Comparison of ENCODE assay signal across 8 cellular contexts in genomic region chr1:3898994-3899775, GRCh38. TPM values are rescaled to one million over a fixed set of nuclear protein-coding genes. Genes with fewer than 3 reads are reported as not detected.
DNase-seq lines count a peak whose midpoint lies in the region; ATAC-seq, FAIRE-seq and TF ChIP-seq lines count a peak whose summit lies in the region.

No MANE protein-coding gene starts in this region.

- POLR2A ChIA-PET in activated CD4-positive, alpha-beta T cell treated with anti-CD3 and anti-CD28 coated beads for 36 hours (lab: Charles Lee) = interaction anchor here (1.6 kb wide), 1 partner anchor 42 kb away, joined by 4 read pairs; the partner anchor contains the start of genes CEP104 and DFFB

- peaks cover 31% of the 10 kb centered on the region for H3K36me3 Mint-ChIP-seq in activated CD4-positive, alpha-beta T cell treated with anti-CD3 and anti-CD28 coated beads for 36 hours (ENCODE audit: low read depth)

- 37 to 40% methylated on average over 11 of the region's 11 CpGs for WGBS in pancreas, 2 donors

- peaks cover 11% of the 10 kb centered on the region for H3K9me3 Mint-ChIP-seq in activated CD4-positive, alpha-beta T cell treated with anti-CD3 and anti-CD28 coated beads for 36 hours (ENCODE audit: low read depth)

- peaks cover 0 to 6% (median 0%) of the 10 kb centered on the region in 3 donors for H3K4me1 ChIP-seq in pancreas

- FAIRE-seq in pancreas (lab: Jason Lieb, UNC) = no peak

- TF ChIP-seq CTCF in epithelial cell of esophagus (IDR thresholded peaks at IDR 0.05; ENCODE audit: insufficient read depth, low read depth, low read length, missing control alignments) (peak; percentile 12), pancreas (IDR thresholded peaks at IDR 0.05) (no peak)

- no peak for DNase-seq in activated CD4-positive, alpha-beta T cell treated with anti-CD3 and anti-CD28 coated beads for 36 hours
- no peak for DNase-seq in activated CD4-positive, alpha-beta T cell treated with anti-CD3 and anti-CD28 coated beads, Interleukin-2, amount 50 U/mL, for 48 hours
- DNase-seq in RPMI7951 (ENCODE audit: low read depth) (peak; percentile 23), epithelial cell of esophagus (ENCODE audit: low read depth) (peak; percentile 10), pancreas (no peak), NCI-H2227 treated with DMSO at 0.1 percent for 48 hours (lab: John Stamatoyannopoulos, UW) (no peak)
- DNase-seq in stimulated activated CD4-positive, alpha-beta T cell treated with anti-CD3 and anti-CD28 coated beads, Interleukin-4, amount 100 ng/mL, for 4 hours = no peak

- peak overlapping the region; percentile 87 for H3K4me3 Mint-ChIP-seq in activated CD4-positive, alpha-beta T cell treated with anti-CD3 and anti-CD28 coated beads for 36 hours

- H3K36me3 ChIP-seq in pancreas = no peaks in the 10 kb centered on the region

- no peak for ATAC-seq in activated CD4-positive, alpha-beta T cell treated with anti-CD3 and anti-CD28 coated beads for 36 hours
- ATAC-seq in pancreas = no peak
- no peak for ATAC-seq in HG02571 (IDR thresholded peaks at IDR 0.05; ENCODE audit: unreplicated experiment)

- peaks cover 51% of the 10 kb centered on the region for H3K4me1 Mint-ChIP-seq in activated CD4-positive, alpha-beta T cell treated with anti-CD3 and anti-CD28 coated beads for 36 hours

- H3K27ac ChIP-seq in pancreas = peak overlapping the region; percentile 92 to 98 (median 96)

- no peaks in the 10 kb centered on the region for H3K9me3 ChIP-seq in pancreas

- intact Hi-C loops in activated CD4-positive, alpha-beta T cell treated with anti-CD3 and anti-CD28 coated beads for 36 hours (cut with DNase I, micrococcal nuclease) = no loop called here
- intact Hi-C loops in pancreas (cut with DNase I) = no loop called here

- peak overlapping the region; percentile 77 for H3K27ac Mint-ChIP-seq in activated CD4-positive, alpha-beta T cell treated with anti-CD3 and anti-CD28 coated beads for 36 hours

- H3K27me3 ChIP-seq in pancreas = no peaks in the 10 kb centered on the region

- peak overlapping the region; percentile 82 for H3K4me3 ChIP-seq in epithelial cell of esophagus (ENCODE audit: low read length)
- peak overlapping the region; percentile 77 to 92 (median 86) for H3K4me3 ChIP-seq in pancreas

- CTCF ChIA-PET in activated CD4-positive, alpha-beta T cell treated with anti-CD3 and anti-CD28 coated beads for 36 hours (lab: Charles Lee) = interaction anchor here (2.7 kb wide), 1 partner anchor 8 kb away, joined by 7 read pairs; no protein-coding TSS in a partner anchor

- H3K27me3 Mint-ChIP-seq in activated CD4-positive, alpha-beta T cell treated with anti-CD3 and anti-CD28 coated beads for 36 hours = no peaks in the 10 kb centered on the region

RNA-seq across cellular contexts. Expression of gene C1orf174, which starts 0.9 kb away (rescaled TPM):
- 10 to 100 TPM; 39.8 to 49.4 TPM for total RNA-seq in activated CD4-positive, alpha-beta T cell treated with anti-CD3 and anti-CD28 coated beads for 36 hours
- total RNA-seq in RPMI7951 (2014; rRNA removed; shearing (Covaris generic)) = 45.2 and 55.0 TPM in 2 replicates
- total RNA-seq in pancreas = 10 to 100 TPM in 1 of 6 donors, 1 to 10 TPM in 5; 6.7 to 11.6 (median 9.0) TPM
- polyA plus RNA-seq in pancreas = 10 to 100 TPM in 1 of 2 donors, 1 to 10 TPM in 1; 9.0 to 11.4 TPM

RNA-seq across cellular contexts. Expression of gene DFFB, which starts 41.9 kb away (rescaled TPM):
- 1 to 10 TPM; 7.2 to 8.4 TPM for total RNA-seq in activated CD4-positive, alpha-beta T cell treated with anti-CD3 and anti-CD28 coated beads for 36 hours
- total RNA-seq in RPMI7951 (2014; rRNA removed; shearing (Covaris generic)) = 4.4 and 9.4 TPM in 2 replicates
- 1 to 10 TPM; 3.3 to 6.4 (median 4.3) TPM for total RNA-seq in pancreas
- 1 to 10 TPM; 7.3 to 8.6 TPM for polyA plus RNA-seq in pancreas

RNA-seq across cellular contexts. Expression of gene CEP104, which starts 42.2 kb away (rescaled TPM):
- 10 to 100 TPM; 33.6 to 35.5 TPM for total RNA-seq in activated CD4-positive, alpha-beta T cell treated with anti-CD3 and anti-CD28 coated beads for 36 hours
- 11.5 and 32.6 TPM in 2 replicates for total RNA-seq in RPMI7951 (2014; rRNA removed; shearing (Covaris generic))
- 10 to 100 TPM; 22.6 to 37.7 (median 26.4) TPM for total RNA-seq in pancreas
- polyA plus RNA-seq in pancreas = 10 to 100 TPM in 1 of 2 donors, 1 to 10 TPM in 1; 9.2 to 10.3 TPM

Comparison
In these comparisons a context has a peak if more than half of its experiments do, and no peak if none do; other contexts are left out.
1. DNase-seq: peak in RPMI7951 (single experiment) and epithelial cell of esophagus (single experiment); none in activated CD4-positive, alpha-beta T cell treated with anti-CD3 and anti-CD28 coated beads for 36 hours (single experiment), activated CD4-positive, alpha-beta T cell treated with anti-CD3 and anti-CD28 coated beads, Interleukin-2, amount 50 U/mL, for 48 hours (0 of 2), pancreas (0 of 6), NCI-H2227 treated with DMSO at 0.1 percent for 48 hours (single experiment) and stimulated activated CD4-positive, alpha-beta T cell treated with anti-CD3 and anti-CD28 coated beads, Interleukin-4, amount 100 ng/mL, for 4 hours (0 of 2).